ENCODE assay signal across 10 cellular contexts in the genomic region with DNA sequence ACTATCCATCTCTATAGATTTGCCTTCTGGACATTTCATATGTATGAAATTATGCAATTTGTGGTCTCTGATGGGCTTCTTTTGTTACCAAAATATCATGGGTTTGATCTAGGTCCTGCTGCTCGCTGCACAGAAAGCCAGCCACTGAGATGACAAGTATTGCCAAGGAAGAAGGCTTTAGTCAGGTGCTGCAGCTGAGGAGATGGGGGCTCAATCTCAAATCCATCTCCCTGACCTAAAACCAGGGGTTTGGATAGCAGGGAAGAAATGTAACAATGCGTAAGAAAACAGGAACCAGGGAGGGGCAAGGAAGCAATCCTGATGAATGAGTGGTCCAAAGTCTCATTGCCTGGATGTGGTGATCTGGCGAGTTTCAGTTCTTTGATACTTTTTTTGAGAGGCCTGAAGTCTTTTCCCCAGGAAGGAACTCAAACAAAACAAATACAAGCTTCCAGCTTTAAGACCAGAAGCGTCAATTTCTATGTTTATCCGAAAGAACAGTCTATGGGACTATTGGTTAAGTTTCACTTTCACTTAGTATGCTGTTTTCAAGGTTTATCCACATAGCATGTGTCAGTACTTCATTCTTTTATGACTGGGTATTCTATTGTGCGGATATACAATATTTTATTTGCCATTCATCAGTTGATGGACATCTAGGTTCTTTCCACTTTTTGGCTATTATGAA. TPM values are rescaled to one million over a fixed set of nuclear protein-coding genes. Genes with fewer than 3 reads are reported as not detected.
DNase-seq lines count a peak whose midpoint lies in the region; ATAC-seq and TF ChIP-seq lines count a peak whose summit lies in the region.
"Had no signal": no experiment of that assay in that cellular context is flagged by ENCODE, and none has a peak within 500 bp of the region (broad histone marks: within the 10 kb centered on the region; RNA-seq: fewer than 3 reads in every experiment).

No MANE protein-coding gene starts in this region.

- peak overlapping the region; percentile 76 for H3K27ac Mint-ChIP-seq in T-helper 17 cell

- peaks cover 11% of the 10 kb centered on the region for H3K79me2 ChIP-seq in smooth muscle cell (ENCODE audit: low read depth)

- no peaks in the 10 kb centered on the region for H3K27me3 Mint-ChIP-seq in activated T-cell treated with anti-CD3 and anti-CD28 coated beads, Interleukin-2, amount 50 U/mL, for 4 hours (ENCODE audit: low read depth)
- no peaks in the 10 kb centered on the region for H3K27me3 Mint-ChIP-seq in T-helper 17 cell

- no peaks in the 10 kb centered on the region for H4K20me1 ChIP-seq in smooth muscle cell (ENCODE audit: low read depth)

- WGBS in smooth muscle cell (ENCODE audit: low lambda C conversion rate), result 86% methylated on average over 6 of the region's 6 CpGs

- no peaks in the 10 kb centered on the region for H3K27me3 ChIP-seq in smooth muscle cell (ENCODE audit: low read depth)

- peaks cover 3% of the 10 kb centered on the region for H3F3A ChIP-seq in smooth muscle cell (ENCODE audit: low read depth)

- H3K4me3 ChIP-seq in smooth muscle cell, result no peak overlapping the region

- DNase-seq in activated T-cell treated with anti-CD3 and anti-CD28 coated beads, Interleukin-2, amount 50 U/mL, for 4 hours, result no peak
- no peak for DNase-seq in activated T-cell treated with anti-CD3 and anti-CD28 coated beads, Interleukin-2, amount 50 U/mL, for 48 hours
- DNase-seq in T-helper 17 cell (no peak), fibroblast of peridontal ligament (ENCODE audit: extremely low read depth) (peak; percentile 44), smooth muscle cell (lab: John Stamatoyannopoulos, UW; ENCODE audit: unreplicated experiment) (no peak), NCI-H526 (lab: John Stamatoyannopoulos, UW) (no peak), Kasumi-1 (lab: John Stamatoyannopoulos, UW) (no peak)
- DNase-seq: activated CD4-positive, CD25-positive, alpha-beta regulatory T cell treated with anti-CD3 and anti-CD28 coated beads, Interleukin-2, amount 50 U/mL, for 72 hours; aorta had no signal

- TF ChIP-seq CTCF in smooth muscle cell (IDR thresholded peaks at IDR 0.05; ENCODE audit: borderline replicate concordance, insufficient read depth, poor library complexity, severe bottlenecking), result no peak

- peak overlapping the region; percentile 25 for H3K4me2 ChIP-seq in smooth muscle cell

- H3K36me3 ChIP-seq in smooth muscle cell (ENCODE audit: low read depth), result no peaks in the 10 kb centered on the region

- H3K9me3 Mint-ChIP-seq in activated T-cell treated with anti-CD3 and anti-CD28 coated beads, Interleukin-2, amount 50 U/mL, for 4 hours, result no peaks in the 10 kb centered on the region

- H2AFZ ChIP-seq in smooth muscle cell (ENCODE audit: low read depth), result peak overlapping the region; percentile 6

- ATAC-seq in activated T-cell treated with anti-CD3 and anti-CD28 coated beads, Interleukin-2, amount 50 U/mL, for 4 hours, result no peak
- ATAC-seq in T-helper 17 cell, result no peak
- ATAC-seq in HG03565 (IDR thresholded peaks at IDR 0.05; ENCODE audit: unreplicated experiment), result no peak

- no peak overlapping the region for H3K9ac ChIP-seq in smooth muscle cell (ENCODE audit: low read depth)

- no peak overlapping the region for H3K27ac ChIP-seq in smooth muscle cell (ENCODE audit: low read depth)

- H3K4me1 ChIP-seq in smooth muscle cell (ENCODE audit: low read depth), result peaks cover 9% of the 10 kb centered on the region

- no peaks in the 10 kb centered on the region for H3K36me3 Mint-ChIP-seq in activated T-cell treated with anti-CD3 and anti-CD28 coated beads, Interleukin-2, amount 50 U/mL, for 4 hours (ENCODE audit: insufficient read depth)
- H3K36me3 Mint-ChIP-seq in T-helper 17 cell (ENCODE audit: low read depth), result no peaks in the 10 kb centered on the region

- H3K4me3 Mint-ChIP-seq in activated T-cell treated with anti-CD3 and anti-CD28 coated beads, Interleukin-2, amount 50 U/mL, for 4 hours, result peak overlapping the region; percentile 57
- peak overlapping the region; percentile 75 for H3K4me3 Mint-ChIP-seq in T-helper 17 cell

- H3K9me3 ChIP-seq in T-helper 17 cell (ENCODE audit: control insufficient read depth, low read length, poor library complexity, severe bottlenecking), result no peaks in the 10 kb centered on the region
- H3K9me3 ChIP-seq in smooth muscle cell (replicated peaks; ENCODE audit: low read depth), result no peaks in the 10 kb centered on the region

- H3K4me1 Mint-ChIP-seq in activated T-cell treated with anti-CD3 and anti-CD28 coated beads, Interleukin-2, amount 50 U/mL, for 4 hours (ENCODE audit: low read depth), result peaks cover 40% of the 10 kb centered on the region
- peaks cover 27% of the 10 kb centered on the region for H3K4me1 Mint-ChIP-seq in T-helper 17 cell

RNA-seq across cellular contexts. Expression of a gene that starts 3.4 kb away (rescaled TPM):
- total RNA-seq in activated T-cell treated with anti-CD3 and anti-CD28 coated beads, Interleukin-2, amount 50 U/mL, for 4 hours, result 1 to 10 TPM; 2.7 to 4.1 (median 3.2) TPM
- total RNA-seq in T-helper 17 cell, result under 1 TPM; 0.37 to 0.97 TPM
- total RNA-seq in smooth muscle cell, result 7.8 and 16.7 TPM in 2 replicates
- polyA plus RNA-seq in smooth muscle cell, result 5.1 and 6.6 TPM in 2 replicates

RNA-seq across cellular contexts. Expression of a gene that starts 16.5 kb away (rescaled TPM):
- total RNA-seq in activated T-cell treated with anti-CD3 and anti-CD28 coated beads, Interleukin-2, amount 50 U/mL, for 4 hours, result 1 to 10 TPM; 2.0 to 4.3 (median 3.8) TPM
- under 1 TPM; 0.35 to 0.44 TPM for total RNA-seq in T-helper 17 cell
- 3.4 and 6.4 TPM in 2 replicates for total RNA-seq in smooth muscle cell
- 1.4 and 5.1 TPM in 2 replicates for polyA plus RNA-seq in smooth muscle cell
- polyA plus RNA-seq: aorta had no signal

RNA-seq across cellular contexts. Expression of a gene that starts 47.0 kb away (rescaled TPM):
- total RNA-seq in activated T-cell treated with anti-CD3 and anti-CD28 coated beads, Interleukin-2, amount 50 U/mL, for 4 hours, result not detected
- not detected for total RNA-seq in T-helper 17 cell
- total RNA-seq in smooth muscle cell, result not detected in 2 replicates
- polyA plus RNA-seq in smooth muscle cell, result not detected in 2 replicates
- polyA plus RNA-seq: aorta had no signal
